Comparison of ENCODE assay signal across 8 cellular contexts in the genomic region with DNA sequence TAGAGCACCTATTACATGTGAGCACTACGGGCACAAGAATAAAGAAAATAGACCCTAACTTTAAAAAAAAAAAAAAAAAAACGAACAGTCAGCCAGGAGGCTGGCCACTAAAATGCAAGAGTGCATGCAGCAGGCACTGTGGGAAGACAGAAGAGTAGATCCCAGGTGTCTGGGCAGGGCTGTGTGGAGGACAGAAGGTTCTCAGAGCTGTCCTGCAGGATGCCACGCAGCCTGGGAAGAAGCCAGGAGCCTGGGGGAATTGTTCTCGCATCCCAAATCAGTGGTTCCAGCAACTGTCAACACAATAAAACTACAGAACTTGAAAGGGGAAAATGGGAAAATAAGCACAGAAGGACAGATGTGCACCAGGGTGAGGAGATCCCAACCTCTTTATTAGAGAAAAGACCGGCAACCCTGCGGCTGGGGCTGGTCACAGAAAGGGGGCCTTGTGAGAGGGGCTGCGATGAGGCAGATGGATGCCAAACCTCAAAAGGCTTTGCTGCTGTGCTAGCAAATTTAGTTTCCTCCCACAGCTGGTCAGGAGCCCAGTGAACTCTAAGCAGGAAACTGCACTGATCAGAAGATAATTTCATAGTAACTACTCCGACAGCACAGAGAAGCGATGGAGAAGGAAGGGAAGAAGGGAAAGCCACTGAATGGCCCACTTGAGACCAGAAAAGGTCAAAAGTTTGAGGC. TPM values are rescaled to one million over a fixed set of nuclear protein-coding genes. Genes with fewer than 3 reads are reported as not detected.
A peak's percentile ranks its signal among the peaks of the same experiment; 100 is the strongest.
DNase-seq lines count a peak whose midpoint lies in the region; ATAC-seq and TF ChIP-seq lines count a peak whose summit lies in the region.

No MANE protein-coding gene starts in this region.

- H3K4me3 ChIP-seq in right cardiac atrium (ENCODE audit: low read length) (peak overlapping the region; percentile 23), tibial nerve (peak overlapping the region in 1 of 4 donors; percentile 14)

- peak overlapping the region; percentile 38 for H3K4me3 Mint-ChIP-seq in activated CD4-positive, alpha-beta memory T cell treated with anti-CD3 and anti-CD28 coated beads, Interleukin-2, amount 10 ng/mL, durations not matched to agents 7 days and 5 days

- H3K9me3 Mint-ChIP-seq in activated CD4-positive, alpha-beta memory T cell treated with anti-CD3 and anti-CD28 coated beads, Interleukin-2, amount 10 ng/mL, durations not matched to agents 7 days and 5 days = no peaks in the 10 kb centered on the region

- H3K36me3 ChIP-seq in tibial nerve = no peaks in the 10 kb centered on the region

- H3K27ac ChIP-seq in right cardiac atrium (ENCODE audit: low read length) (peak overlapping the region; percentile 87), tibial nerve (peak overlapping the region; percentile 15 to 75 (median 51))

- peak overlapping the region; percentile 21 for H3K27ac Mint-ChIP-seq in activated CD4-positive, alpha-beta memory T cell treated with anti-CD3 and anti-CD28 coated beads, Interleukin-2, amount 10 ng/mL, durations not matched to agents 7 days and 5 days

- intact Hi-C loops in right cardiac atrium (cut with DNase I) = no loop called here

- no peak for TF ChIP-seq CTCF in tibial nerve (IDR thresholded peaks at IDR 0.05)

- no peak for TF ChIP-seq POLR2A in tibial nerve (IDR thresholded peaks at IDR 0.05)

- ATAC-seq in right cardiac atrium = peak; percentile 66 to 86

- H3K4me1 Mint-ChIP-seq in activated CD4-positive, alpha-beta memory T cell treated with anti-CD3 and anti-CD28 coated beads, Interleukin-2, amount 10 ng/mL, durations not matched to agents 7 days and 5 days = peaks cover 66% of the 10 kb centered on the region

- WGBS in right cardiac atrium = 13% methylated on average over 9 of the region's 9 CpGs
- 14 to 20% methylated on average over 9 of the region's 9 CpGs for WGBS in tibial nerve, 2 donors

- H3K4me1 ChIP-seq in right cardiac atrium (ENCODE audit: control insufficient read depth, insufficient read depth, low read length) (peaks cover 17% of the 10 kb centered on the region), tibial nerve (peaks cover 0 to 45% (median 25%) of the 10 kb centered on the region in 4 donors)

- CTCF ChIA-PET in activated CD4-positive, alpha-beta memory T cell treated with anti-CD3 and anti-CD28 coated beads, Interleukin-2, amount 10 ng/mL, durations not matched to agents 7 days and 5 days (lab: Charles Lee) = interaction anchor here (0.8 to 3.9 kb wide), 7 partner anchors 9 to 114 kb away, joined by 3 to 18 read pairs (median 3); a partner anchor contains a TSS

- H3K27me3 Mint-ChIP-seq in activated CD4-positive, alpha-beta memory T cell treated with anti-CD3 and anti-CD28 coated beads, Interleukin-2, amount 10 ng/mL, durations not matched to agents 7 days and 5 days = no peaks in the 10 kb centered on the region

- H3K27me3 ChIP-seq in right cardiac atrium (ENCODE audit: control insufficient read depth, insufficient read depth) = no peaks in the 10 kb centered on the region
- H3K27me3 ChIP-seq in tibial nerve = no peaks in the 10 kb centered on the region

- no peak for TF ChIP-seq EP300 in tibial nerve (IDR thresholded peaks at IDR 0.05)

- POLR2A ChIA-PET in activated CD4-positive, alpha-beta memory T cell treated with anti-CD3 and anti-CD28 coated beads, Interleukin-2, amount 10 ng/mL, durations not matched to agents 7 days and 5 days (lab: Charles Lee) = interaction anchor here (1.0 to 7.5 kb wide), 6 partner anchors 7 to 62 kb away, joined by 3 to 68 read pairs (median 20); a partner anchor contains a TSS

- DNase-seq in activated gamma-delta T cell treated with Interleukin-2 at 50 U/mL for 16 hours = peak; percentile 11
- no peak for DNase-seq in activated gamma-delta T cell (lab: John Stamatoyannopoulos, UW)
- DNase-seq in activated CD4-positive, alpha-beta memory T cell treated with anti-CD3 and anti-CD28 coated beads, Interleukin-2, amount 10 ng/mL, durations not matched to agents 7 days and 5 days = peak; percentile 34
- DNase-seq in right cardiac atrium = peak in 1 of 3 donors; percentile 68
- peak in 1 of 2 donors; percentile 24 for DNase-seq in tibial nerve (ENCODE audit: low spot score in 2 of 2)
- DNase-seq in amniotic stem cell (lab: John Stamatoyannopoulos, UW) = no peak
- DNase-seq in COLO668 (lab: John Stamatoyannopoulos, UW; ENCODE audit: unreplicated experiment) = no peak
- DNase-seq in HuH-7.5 (ENCODE audit: low spot score) = no peak

- H3K36me3 Mint-ChIP-seq in activated CD4-positive, alpha-beta memory T cell treated with anti-CD3 and anti-CD28 coated beads, Interleukin-2, amount 10 ng/mL, durations not matched to agents 7 days and 5 days (ENCODE audit: low read depth) = peaks cover 5% of the 10 kb centered on the region

- H3K9me3 ChIP-seq in right cardiac atrium (ENCODE audit: control insufficient read depth, low read length) (no peaks in the 10 kb centered on the region), tibial nerve (no peaks in the 10 kb centered on the region)

RNA-seq across cellular contexts. Expression of a gene that starts 30.9 kb away (rescaled TPM):
- 10 to 100 TPM; 25.4 to 25.9 TPM for total RNA-seq in activated CD4-positive, alpha-beta memory T cell treated with anti-CD3 and anti-CD28 coated beads, Interleukin-2, amount 10 ng/mL, durations not matched to agents 7 days and 5 days
- 1 to 10 TPM; 3.9 to 7.3 (median 5.5) TPM for total RNA-seq in right cardiac atrium
- 2.8 TPM for polyA plus RNA-seq in right cardiac atrium
- 10 to 100 TPM; 26.9 to 64.5 (median 34.0) TPM for total RNA-seq in tibial nerve

Comparison
In these comparisons a context has a peak if more than half of its experiments do, and no peak if none do; other contexts are left out.
1. DNase-seq: peak in activated gamma-delta T cell treated with Interleukin-2 at 50 U/mL for 16 hours (single experiment) and activated CD4-positive, alpha-beta memory T cell treated with anti-CD3 and anti-CD28 coated beads, Interleukin-2, amount 10 ng/mL, durations not matched to agents 7 days and 5 days (single experiment); none in activated gamma-delta T cell (single experiment), amniotic stem cell (single experiment), COLO668 (single experiment) and HuH-7.5 (single experiment).